Comparison of ENCODE assay signal across 16 cellular contexts in genomic region chr3:60027335-60027734, GRCh38.
A peak's percentile ranks its signal among the peaks of the same experiment; 100 is the strongest.
DNase-seq lines count a peak whose midpoint lies in the region; ATAC-seq and TF ChIP-seq lines count a peak whose summit lies in the region.
"Had no signal": no experiment of that assay in that cellular context is flagged by ENCODE, and none has a peak within 500 bp of the region (broad histone marks: within the 10 kb centered on the region; RNA-seq: fewer than 3 reads in every experiment).

No MANE protein-coding gene starts in this region.

- TF ChIP-seq CTCF in CD8-positive, alpha-beta T cell (IDR thresholded peaks at IDR 0.05): no peak

- H3K4me3 ChIP-seq in CD4-positive, CD25-positive, alpha-beta regulatory T cell (ENCODE audit: low read depth, low read length): peak overlapping the region; percentile 54
- no peak overlapping the region for H3K4me3 ChIP-seq in CD8-positive, alpha-beta T cell (ENCODE audit: low read depth, low read length)
- H3K4me3 ChIP-seq in Karpas-422 (ENCODE audit: low read length): no peak overlapping the region
- H3K4me3 ChIP-seq: BLaER1 had no signal

- intact Hi-C loops in CD8-positive, alpha-beta T cell (cut with DNase I, micrococcal nuclease): loop anchor here in 1 of 2 experiments (2.0 kb wide), 1 partner anchor 19 kb away; no protein-coding TSS in a partner anchor
- intact Hi-C loops in activated T-helper 2 cell treated with anti-CD3 and anti-CD28 coated beads, Interferon-gamma antibody, Interleukin-2, Interleukin-4, amounts not matched to agents 10 μg/mL and 5 μg/mL and 100 μg/mL, durations not matched to agents 14 hours and 24 hours and 36 hours (cut with micrococcal nuclease): no loop called here
- intact Hi-C loops in Right ventricle myocardium inferior (cut with DNase I): no loop called here

- H3K9me2 ChIP-seq in Karpas-422 (replicated peaks; ENCODE audit: insufficient read depth, low read length): no peaks in the 10 kb centered on the region

- H3K36me3 ChIP-seq in CD4-positive, CD25-positive, alpha-beta regulatory T cell (ENCODE audit: control insufficient read depth, insufficient read depth, low read length): no peaks in the 10 kb centered on the region
- H3K36me3 ChIP-seq in CD8-positive, alpha-beta T cell (ENCODE audit: insufficient read depth, low read length): no peaks in the 10 kb centered on the region
- H3K36me3 ChIP-seq in Karpas-422 (ENCODE audit: insufficient read depth, low read length): no peaks in the 10 kb centered on the region
- H3K36me3 ChIP-seq: BLaER1 had no signal

- no peaks in the 10 kb centered on the region for H3K27me3 Mint-ChIP-seq in activated T-cell treated with anti-CD3 and anti-CD28 coated beads, Interleukin-2, amount 50 U/mL, for 4 hours (ENCODE audit: low read depth)
- H3K27me3 Mint-ChIP-seq in CD4-positive, CD25-positive, alpha-beta regulatory T cell: no peaks in the 10 kb centered on the region
- no peaks in the 10 kb centered on the region for H3K27me3 Mint-ChIP-seq in CD8-positive, alpha-beta T cell (ENCODE audit: low read depth)
- no peaks in the 10 kb centered on the region for H3K27me3 Mint-ChIP-seq in activated T-helper 2 cell treated with anti-CD3 and anti-CD28 coated beads, Interferon-gamma antibody, Interleukin-2, Interleukin-4, amounts not matched to agents 10 μg/mL and 5 μg/mL and 100 μg/mL, durations not matched to agents 14 hours and 24 hours and 36 hours (ENCODE audit: low read depth)

- no peak overlapping the region for H2AFZ ChIP-seq in Karpas-422 (ENCODE audit: low read length)

- H3K4me2 ChIP-seq in Karpas-422 (ENCODE audit: low read depth, low read length, poor library complexity, severe bottlenecking): no peak overlapping the region
- H3K4me2 ChIP-seq: BLaER1 had no signal

- peak overlapping the region in 2 of 3 donors; percentile 16 to 32 for H3K27ac Mint-ChIP-seq in CD4-positive, CD25-positive, alpha-beta regulatory T cell
- no peak overlapping the region for H3K27ac Mint-ChIP-seq in CD8-positive, alpha-beta T cell
- H3K27ac Mint-ChIP-seq in activated T-helper 2 cell treated with anti-CD3 and anti-CD28 coated beads, Interferon-gamma antibody, Interleukin-2, Interleukin-4, amounts not matched to agents 10 μg/mL and 5 μg/mL and 100 μg/mL, durations not matched to agents 14 hours and 24 hours and 36 hours: peak overlapping the region; percentile 72

- peak; percentile 62 to 75 for ATAC-seq in activated T-cell treated with anti-CD3 and anti-CD28 coated beads, Interleukin-2, amount 50 U/mL, for 4 hours
- ATAC-seq in CD4-positive, CD25-positive, alpha-beta regulatory T cell (ENCODE audit: low read depth in 2 of 2): no peak
- no peak for ATAC-seq in CD8-positive, alpha-beta T cell
- ATAC-seq in Right ventricle myocardium inferior: no peak

- no peak overlapping the region for H3K9ac ChIP-seq in Karpas-422 (ENCODE audit: low read length)
- H3K9ac ChIP-seq: BLaER1 had no signal

- H3K4me1 Mint-ChIP-seq in activated T-cell treated with anti-CD3 and anti-CD28 coated beads, Interleukin-2, amount 50 U/mL, for 4 hours (ENCODE audit: low read depth): peaks cover 65% of the 10 kb centered on the region
- H3K4me1 Mint-ChIP-seq in CD4-positive, CD25-positive, alpha-beta regulatory T cell: peaks cover 12 to 66% (median 39%) of the 10 kb centered on the region in 4 donors
- H3K4me1 Mint-ChIP-seq in CD8-positive, alpha-beta T cell (ENCODE audit: low read depth): peaks cover 36% of the 10 kb centered on the region
- peaks cover 63% of the 10 kb centered on the region for H3K4me1 Mint-ChIP-seq in activated T-helper 2 cell treated with anti-CD3 and anti-CD28 coated beads, Interferon-gamma antibody, Interleukin-2, Interleukin-4, amounts not matched to agents 10 μg/mL and 5 μg/mL and 100 μg/mL, durations not matched to agents 14 hours and 24 hours and 36 hours (ENCODE audit: low read depth)

- H3K9me3 ChIP-seq in CD4-positive, CD25-positive, alpha-beta regulatory T cell (ENCODE audit: control insufficient read depth in 2 of 2, low read length in 2 of 2): no peaks in the 10 kb centered on the region
- no peaks in the 10 kb centered on the region for H3K9me3 ChIP-seq in CD8-positive, alpha-beta T cell (ENCODE audit: low read length)
- H3K9me3 ChIP-seq in Karpas-422 (ENCODE audit: low read length): peaks cover 10% of the 10 kb centered on the region
- H3K9me3 ChIP-seq: BLaER1 had no signal

- H4K20me1 ChIP-seq in Karpas-422 (ENCODE audit: insufficient read depth, low read depth, low read length): no peaks in the 10 kb centered on the region
- H4K20me1 ChIP-seq: BLaER1 had no signal

- H3K27me3 ChIP-seq in CD4-positive, CD25-positive, alpha-beta regulatory T cell (ENCODE audit: control insufficient read depth, insufficient read depth, low read length): no peaks in the 10 kb centered on the region
- H3K27me3 ChIP-seq in CD8-positive, alpha-beta T cell (ENCODE audit: insufficient read depth, low read length): no peaks in the 10 kb centered on the region
- no peaks in the 10 kb centered on the region for H3K27me3 ChIP-seq in Karpas-422 (ENCODE audit: low read length)
- H3K27me3 ChIP-seq: BLaER1 had no signal

- no peak for DNase-seq in activated T-cell treated with anti-CD3 and anti-CD28 coated beads, Interleukin-2, amount 50 U/mL, for 4 hours
- no peak for DNase-seq in activated T-cell treated with anti-CD3 and anti-CD28 coated beads, Interleukin-2, amount 50 U/mL, for 1 hour
- DNase-seq in CD4-positive, CD25-positive, alpha-beta regulatory T cell: no peak
- DNase-seq in CD8-positive, alpha-beta T cell: no peak
- no peak for DNase-seq in activated T-helper 2 cell treated with anti-CD3 and anti-CD28 coated beads, Interferon-gamma antibody, Interleukin-2, Interleukin-4, amounts not matched to agents 10 μg/mL and 5 μg/mL and 100 μg/mL, durations not matched to agents 14 hours and 24 hours and 36 hours (ENCODE audit: low spot score)
- no peak for DNase-seq in Right ventricle myocardium inferior (ENCODE audit: missing footprints)
- no peak for DNase-seq in Karpas-422
- DNase-seq: DMS79, MV-4-11, NCI-H1694 treated with DMSO at 0.1 percent for 48 hours, NCI-H2107, NCI-H510A, NCI-H774, OCI-M1, SHP77 treated with DMSO at 0.1 percent for 48 hours had no signal

- peaks cover 12% of the 10 kb centered on the region for H3K4me1 ChIP-seq in CD4-positive, CD25-positive, alpha-beta regulatory T cell (ENCODE audit: control insufficient read depth, insufficient read depth, low read length, poor library complexity, severe bottlenecking)
- peaks cover 16% of the 10 kb centered on the region for H3K4me1 ChIP-seq in CD8-positive, alpha-beta T cell (ENCODE audit: insufficient read depth, low read length)
- H3K4me1 ChIP-seq in Karpas-422 (ENCODE audit: low read length): no peaks in the 10 kb centered on the region
- H3K4me1 ChIP-seq: BLaER1 had no signal

- peak overlapping the region; percentile 14 for H3K4me3 Mint-ChIP-seq in activated T-cell treated with anti-CD3 and anti-CD28 coated beads, Interleukin-2, amount 50 U/mL, for 4 hours
- H3K4me3 Mint-ChIP-seq in CD4-positive, CD25-positive, alpha-beta regulatory T cell: peak overlapping the region in 2 of 4 donors; percentile 12 to 37
- peak overlapping the region; percentile 12 for H3K4me3 Mint-ChIP-seq in CD8-positive, alpha-beta T cell
- H3K4me3 Mint-ChIP-seq in activated T-helper 2 cell treated with anti-CD3 and anti-CD28 coated beads, Interferon-gamma antibody, Interleukin-2, Interleukin-4, amounts not matched to agents 10 μg/mL and 5 μg/mL and 100 μg/mL, durations not matched to agents 14 hours and 24 hours and 36 hours (ENCODE audit: low read depth): peak overlapping the region; percentile 28

- H3K79me2 ChIP-seq in Karpas-422 (ENCODE audit: low read length): no peaks in the 10 kb centered on the region

- no peak overlapping the region for H3K27ac ChIP-seq in CD4-positive, CD25-positive, alpha-beta regulatory T cell (ENCODE audit: insufficient read depth, low read length, poor library complexity, severe bottlenecking)
- H3K27ac ChIP-seq in CD8-positive, alpha-beta T cell (ENCODE audit: low read depth, low read length): no peak overlapping the region
- no peak overlapping the region for H3K27ac ChIP-seq in Karpas-422 (ENCODE audit: low read length)
- H3K27ac ChIP-seq: BLaER1 had no signal

- CTCF ChIA-PET in CD8-positive, alpha-beta T cell (lab: Charles Lee): no interaction called here

- POLR2A ChIA-PET in CD8-positive, alpha-beta T cell (lab: Charles Lee): interaction anchor here (0.7 kb wide), 1 partner anchor 33 kb away, joined by 3 read pairs; no protein-coding TSS in a partner anchor

- peaks cover 4% of the 10 kb centered on the region for H3K9me3 Mint-ChIP-seq in activated T-cell treated with anti-CD3 and anti-CD28 coated beads, Interleukin-2, amount 50 U/mL, for 4 hours
- H3K9me3 Mint-ChIP-seq in CD4-positive, CD25-positive, alpha-beta regulatory T cell: peaks cover 0 to 2% (median 0%) of the 10 kb centered on the region in 7 donors
- H3K9me3 Mint-ChIP-seq in CD8-positive, alpha-beta T cell: no peaks in the 10 kb centered on the region
- no peaks in the 10 kb centered on the region for H3K9me3 Mint-ChIP-seq in activated T-helper 2 cell treated with anti-CD3 and anti-CD28 coated beads, Interferon-gamma antibody, Interleukin-2, Interleukin-4, amounts not matched to agents 10 μg/mL and 5 μg/mL and 100 μg/mL, durations not matched to agents 14 hours and 24 hours and 36 hours

- H3K36me3 Mint-ChIP-seq in activated T-cell treated with anti-CD3 and anti-CD28 coated beads, Interleukin-2, amount 50 U/mL, for 4 hours (ENCODE audit: insufficient read depth): peaks cover 8% of the 10 kb centered on the region
- H3K36me3 Mint-ChIP-seq in CD4-positive, CD25-positive, alpha-beta regulatory T cell: peaks cover 6% of the 10 kb centered on the region
- H3K36me3 Mint-ChIP-seq in CD8-positive, alpha-beta T cell: no peaks in the 10 kb centered on the region
- peaks cover 40% of the 10 kb centered on the region for H3K36me3 Mint-ChIP-seq in activated T-helper 2 cell treated with anti-CD3 and anti-CD28 coated beads, Interferon-gamma antibody, Interleukin-2, Interleukin-4, amounts not matched to agents 10 μg/mL and 5 μg/mL and 100 μg/mL, durations not matched to agents 14 hours and 24 hours and 36 hours (ENCODE audit: low read depth)

Comparison
In these comparisons a context has a peak if more than half of its experiments do, and no peak if none do; other contexts are left out.
1. ATAC-seq: peak in activated T-cell treated with anti-CD3 and anti-CD28 coated beads, Interleukin-2, amount 50 U/mL, for 4 hours (2 of 2); none in CD4-positive, CD25-positive, alpha-beta regulatory T cell (0 of 2), CD8-positive, alpha-beta T cell (single experiment) and Right ventricle myocardium inferior (single experiment).